Comparison of ENCODE assay signal across 10 cellular contexts in the genomic region with DNA sequence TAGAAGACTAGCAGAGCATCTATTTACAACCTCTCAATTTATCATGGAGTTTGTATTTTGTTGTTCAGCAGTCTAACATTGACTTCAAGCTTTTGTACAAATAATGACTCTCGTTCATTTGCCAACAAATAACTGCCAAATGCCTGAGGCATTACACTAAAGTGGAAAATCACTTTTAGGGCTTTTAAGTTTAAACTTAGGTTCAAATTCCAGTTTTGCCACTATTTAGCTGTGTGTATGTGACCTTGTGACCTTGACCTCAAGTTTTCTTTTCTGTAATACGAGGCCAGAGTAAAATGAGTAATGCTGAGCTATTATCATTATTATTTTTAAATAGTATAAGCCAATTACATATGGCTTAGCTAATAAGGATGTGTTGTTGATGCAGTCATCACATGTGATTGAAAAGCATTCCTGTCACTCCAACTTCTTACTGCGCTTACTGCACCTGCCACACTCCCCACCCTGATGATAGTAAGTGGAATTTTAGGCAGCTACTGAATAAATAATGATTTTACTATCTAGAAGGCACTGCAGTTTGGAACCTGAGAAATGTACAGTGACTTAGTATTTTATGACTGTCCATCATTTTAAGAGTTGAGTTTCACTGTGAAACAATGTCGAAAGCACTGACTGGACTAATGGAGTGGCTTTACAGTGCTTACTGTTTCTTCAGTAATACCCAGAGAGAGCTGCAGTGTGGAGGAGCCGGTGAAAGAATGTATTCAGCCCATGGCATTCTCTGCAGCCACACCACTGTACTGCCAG. TPM values are rescaled to one million over a fixed set of nuclear protein-coding genes. Genes with fewer than 3 reads are reported as not detected.
A peak's percentile ranks its signal among the peaks of the same experiment; 100 is the strongest.
DNase-seq lines count a peak whose midpoint lies in the region; ATAC-seq, FAIRE-seq and TF ChIP-seq lines count a peak whose summit lies in the region.
"Had no signal": no experiment of that assay in that cellular context is flagged by ENCODE, and none has a peak within 500 bp of the region (broad histone marks: within the 10 kb centered on the region; RNA-seq: fewer than 3 reads in every experiment).

No MANE protein-coding gene starts in this region.

- H3K9ac ChIP-seq in GM12878 (ENCODE audit: control insufficient read depth, insufficient read depth, low read length) = peak overlapping the region; percentile 12; the same call in 1 of the 2 replicates

- H4K20me1 ChIP-seq in GM12878 (ENCODE audit: control insufficient read depth, insufficient read depth) = no peaks in the 10 kb centered on the region

- no peaks in the 10 kb centered on the region for H3K27me3 ChIP-seq in GM12878 (replicated peaks in 1 of 2; ENCODE audit: control insufficient read depth in 2 of 2, insufficient read depth in 2 of 2, low read length in 1 of 2)
- H3K27me3 ChIP-seq in BE2C = no peaks in the 10 kb centered on the region

- peak overlapping the region; percentile 64 for H3K27ac Mint-ChIP-seq in mesothelial cell of epicardium

- POLR2A ChIA-PET in HEK293 (lab: Yijun Ruan, JAX) = interaction anchor here (0.6 to 1.3 kb wide), 2 partner anchors 16 to 112 kb away, joined by 4 to 7 read pairs; partner anchors contain the start of gene ARL8B
- POLR2A ChIA-PET in GM12878 (lab: Charles Lee) = interaction anchor here (0.7 to 5.4 kb wide), 9 partner anchors 15 to 371 kb away, joined by 3 to 67 read pairs (median 5); partner anchors contain the start of gene EDEM1

- TF ChIP-seq EP300 in GM12878 (IDR thresholded peaks at IDR 0.05; ENCODE audit: borderline replicate concordance in 1 of 2, control insufficient read depth in 1 of 2, low read depth in 2 of 2, low read length in 2 of 2) = no peak

- intact Hi-C loops in GM12878 (cut with micrococcal nuclease; ENCODE audit: unreplicated experiment) = loop anchor here (10.0 kb wide), 1 partner anchor 286 kb away; no protein-coding TSS in a partner anchor

- TF ChIP-seq RAD21 in GM12878 (IDR thresholded peaks at IDR 0.05; ENCODE audit: insufficient read depth, low read depth, low read length) = no peak

- FAIRE-seq in GM12878 (lab: Jason Lieb, UNC) = no peak

- no peaks in the 10 kb centered on the region for H3K9me3 ChIP-seq in HEK293 (ENCODE audit: control insufficient read depth, insufficient read depth, low read depth, low read length)
- H3K9me3 ChIP-seq in GM12878 (replicated peaks; ENCODE audit: control insufficient read depth, insufficient read depth, low read length) = peaks cover 19% of the 10 kb centered on the region
- no peaks in the 10 kb centered on the region for H3K9me3 ChIP-seq in BE2C

- BruUV-seq in GM12878 (replicated peaks; lab: Mats Ljungman, UMichigan) = no TSS peak

- H3K4me3 ChIP-seq in HEK293 (ENCODE audit: low read depth, low read length) (no peak overlapping the region), GM12878 (peak overlapping the region; percentile 41; the same call in 1 of the 2 replicates), BE2C (ENCODE audit: low read depth, low read length) (no peak overlapping the region)

- H3K36me3 ChIP-seq in HEK293 (ENCODE audit: control insufficient read depth in 2 of 2, insufficient read depth in 1 of 2, low read length in 2 of 2) (peaks cover 0 to 6% of the 10 kb centered on the region in 2 experiments; a peak in 1 of 3 replicates), GM12878 (ENCODE audit: control insufficient read depth in 2 of 2, insufficient read depth in 2 of 2, low read length in 1 of 2) (peaks cover 4 to 7% of the 10 kb centered on the region in 2 experiments; a peak in 3 of 4 replicates), BE2C (no peaks in the 10 kb centered on the region)

- peaks cover 24% of the 10 kb centered on the region for H3K36me3 Mint-ChIP-seq in mesothelial cell of epicardium

- SMC1A ChIA-PET in GM12878 (lab: Charles Lee; ENCODE audit: uncharacterized antibody, unreplicated experiment) = interaction anchor here (1.2 to 10.3 kb wide), 11 partner anchors 9 to 160 kb away, joined by 3 to 284 read pairs (median 10); partner anchors contain the start of genes ARL8B and EDEM1

- H2AFZ ChIP-seq in GM12878 (ENCODE audit: control insufficient read depth, low read depth, low read length) = no peak overlapping the region

- H3K79me2 ChIP-seq in GM12878 (ENCODE audit: control insufficient read depth, insufficient read depth, low read length) = peaks cover 94% of the 10 kb centered on the region

- TF ChIP-seq POLR2A in GM12878 (IDR thresholded peaks at IDR 0.05; ENCODE audit: low read depth, low read length) = no peak

- RAD21 ChIA-PET in GM12878 (lab: Charles Lee; ENCODE audit: unreplicated experiment) = interaction anchor here (0.6 to 6.1 kb wide), 12 partner anchors 10 to 160 kb away, joined by 3 to 93 read pairs (median 8); no protein-coding TSS in a partner anchor

- in situ Hi-C loops in GM12878 (cut with MboI) = loop anchor here (10.0 kb wide), 1 partner anchor 286 kb away; no protein-coding TSS in a partner anchor

- CTCF ChIA-PET in HEK293 (lab: Yijun Ruan, JAX) (interaction anchor here (0.5 to 0.8 kb wide), 5 partner anchors 17 to 668 kb away, joined by 3 to 4 read pairs (median 3); no protein-coding TSS in a partner anchor), GM12878 (lab: Yijun Ruan, JAX) (interaction anchor here (0.9 to 7.3 kb wide), 11 partner anchors 12 to 164 kb away, joined by 3 to 163 read pairs (median 4); partner anchors contain the start of genes ARL8B and EDEM1)

- 47% methylated on average over 5 of the region's 5 CpGs for WGBS in GM12878 (ENCODE audit: insufficient coverage, insufficient replicate concordance, low lambda C conversion rate, missing lambda C conversion rate)

- TF ChIP-seq CTCF in HEK293 (tag by site-specific recombination; IDR thresholded peaks at IDR 0.05) = no peak
- no peak for TF ChIP-seq CTCF in GM12878 (IDR thresholded peaks at IDR 0.05 in 2 of 3, conservative IDR thresholded peaks at IDR 0.05 in 1 of 3; ENCODE audit: control insufficient read depth in 2 of 3, extremely low read depth in 1 of 3, insufficient read depth in 1 of 3, low read depth in 3 of 3, low read length in 3 of 3)
- no peak for TF ChIP-seq CTCF in mesothelial cell of epicardium (IDR thresholded peaks at IDR 0.05; ENCODE audit: unreplicated experiment)
- no peak for TF ChIP-seq CTCF in BE2C (IDR thresholded peaks at IDR 0.05; ENCODE audit: low read depth, low read length)

- peaks cover 20% of the 10 kb centered on the region for H3K4me1 ChIP-seq in HEK293 (ENCODE audit: control insufficient read depth, insufficient read depth, low read length)
- peaks cover 56% of the 10 kb centered on the region for H3K4me1 ChIP-seq in GM12878 (ENCODE audit: control insufficient read depth, insufficient read depth, low read length)
- no peaks in the 10 kb centered on the region for H3K4me1 ChIP-seq in BE2C

- H3K27ac ChIP-seq in HEK293 (ENCODE audit: extremely low read depth, low read depth, low read length) (no peak overlapping the region), GM12878 (ENCODE audit: control insufficient read depth, insufficient read depth) (peak overlapping the region; percentile 90)

- DNase-seq in Ammon's horn (ENCODE audit: low spot score) (peak; percentile 17), GM12878 (ENCODE audit: low read depth, low spot score) (no peak), mesothelial cell of epicardium (ENCODE audit: low spot score in 2 of 2, unreplicated experiment in 2 of 2) (no peak), NCI-H2107 (lab: John Stamatoyannopoulos, UW) (no peak), BE2C (no peak)
- no peak for DNase-seq in stimulated activated CD4-positive, alpha-beta T cell treated with anti-CD3 and anti-CD28 coated beads, Interleukin-2, amount 100 ng/mL, for 48 hours
- DNase-seq: aorta, DMS79 treated with DMSO at 0.1 percent for 48 hours had no signal

- H3K27me3 Mint-ChIP-seq in mesothelial cell of epicardium (ENCODE audit: low read depth) = no peaks in the 10 kb centered on the region

- ATAC-seq in GM12878 (peak; percentile 48), GM19035 (IDR thresholded peaks at IDR 0.05; ENCODE audit: unreplicated experiment) (no peak)

- H3K4me2 ChIP-seq in GM12878 (ENCODE audit: control insufficient read depth, insufficient read depth) = peak overlapping the region; percentile 1; the same call in 1 of the 2 replicates

- no peak overlapping the region for H3K4me3 Mint-ChIP-seq in mesothelial cell of epicardium

- peaks cover 20% of the 10 kb centered on the region for H3K4me1 Mint-ChIP-seq in mesothelial cell of epicardium

- H3K9me3 Mint-ChIP-seq in mesothelial cell of epicardium = peaks cover 22% of the 10 kb centered on the region

RNA-seq across cellular contexts. Expression of gene ARL8B, which starts 16.3 kb away (rescaled TPM):
- total RNA-seq in GM12878 (2013; cell fraction: nucleolus; rRNA removed) = 54.6 and 122 TPM in 2 replicates
- total RNA-seq in GM12878 (2014; rRNA removed) (22.0 and 25.9 TPM in 2 replicates), GM12878 (2014; rRNA removed; fragmentation: Illumina TruSeq; extraction: Trizol) (50.9 and 52.6 TPM in 2 replicates), GM12878 (2021) (48.9 and 51.3 TPM in 2 replicates), mesothelial cell of epicardium (33.5 to 36.9 TPM (median 35.2 TPM) in 3 replicates)
- polyA plus RNA-seq in GM12878 (2011; ENCODE audit: low read depth) = 18.7 TPM
- polyA plus RNA-seq in GM12878 (2011; rRNA removed) (31.1 and 67.4 TPM in 2 replicates), GM12878 (2014; fragmentation: Illumina TruSeq; extraction: Trizol) (69.0 and 92.2 TPM in 2 replicates), GM12878 (2014; fragmentation: Nextera tagmentation; extraction: Ambion mirVana) (10 to 100 TPM; 36.5 to 38.5 TPM), GM12878 (2014; rRNA removed) (31.9 and 36.0 TPM in 2 replicates), GM12878 (2016; fragmentation: Nextera tagmentation; extraction: Ambion mirVana) (10 to 100 TPM; 80.6 TPM)
- 23.0 and 24.2 TPM in 2 replicates for polyA plus RNA-seq in GM12878 (2011; cell fraction: cytosol; rRNA removed)
- 21.6 and 23.4 TPM in 2 replicates for polyA plus RNA-seq in GM12878 (2011; cell fraction: nucleus; rRNA removed)
- polyA plus RNA-seq in GM12878 (2012) = 33.7 and 43.4 TPM in 2 replicates
- 11.8 and 14.4 TPM in 2 replicates for polyA minus RNA-seq in GM12878 (2011; rRNA and poly(A)+ RNA removed)
- polyA minus RNA-seq in GM12878 (2011; cell fraction: cytosol; rRNA and poly(A)+ RNA removed) = 9.4 and 16.4 TPM in 2 replicates
- polyA minus RNA-seq in GM12878 (2011; cell fraction: nucleus; rRNA and poly(A)+ RNA removed) = 11.5 and 20.0 TPM in 2 replicates
- polyA plus RNA-seq in BE2C (2012; ENCODE audit: insufficient read depth, insufficient read length, low read depth) = 29.3 TPM

RNA-seq across cellular contexts. Expression of gene EDEM1, which starts 49.1 kb away (rescaled TPM):
- 223 and 263 TPM in 2 replicates for total RNA-seq in GM12878 (2013; cell fraction: nucleolus; rRNA removed)
- total RNA-seq in GM12878 (2014; rRNA removed) = 52.6 and 56.0 TPM in 2 replicates
- total RNA-seq in GM12878 (2014; rRNA removed; fragmentation: Illumina TruSeq; extraction: Trizol) = 57.5 and 60.6 TPM in 2 replicates
- 129 and 138 TPM in 2 replicates for total RNA-seq in GM12878 (2021)
- polyA plus RNA-seq in GM12878 (2011; ENCODE audit: low read depth) = 49.4 TPM
- polyA plus RNA-seq in GM12878 (2011; rRNA removed) = 104 and 139 TPM in 2 replicates
- polyA plus RNA-seq in GM12878 (2011; cell fraction: cytosol; rRNA removed) = 52.9 and 58.1 TPM in 2 replicates
- polyA plus RNA-seq in GM12878 (2011; cell fraction: nucleus; rRNA removed) = 65.4 and 94.5 TPM in 2 replicates
- polyA plus RNA-seq in GM12878 (2012) = 59.5 and 72.2 TPM in 2 replicates
- 57.5 and 75.9 TPM in 2 replicates for polyA plus RNA-seq in GM12878 (2014; fragmentation: Illumina TruSeq; extraction: Trizol)
- 10 to 100 TPM; 18.9 to 48.0 TPM for polyA plus RNA-seq in GM12878 (2014; fragmentation: Nextera tagmentation; extraction: Ambion mirVana)
- 61.3 and 73.8 TPM in 2 replicates for polyA plus RNA-seq in GM12878 (2014; rRNA removed)
- polyA plus RNA-seq in GM12878 (2016; fragmentation: Nextera tagmentation; extraction: Ambion mirVana) = 10 to 100 TPM; 56.2 to 60.1 TPM
- 124 and 134 TPM in 2 replicates for polyA minus RNA-seq in GM12878 (2011; rRNA and poly(A)+ RNA removed)
- 54.6 and 64.8 TPM in 2 replicates for polyA minus RNA-seq in GM12878 (2011; cell fraction: cytosol; rRNA and poly(A)+ RNA removed)
- 49.6 and 62.2 TPM in 2 replicates for polyA minus RNA-seq in GM12878 (2011; cell fraction: nucleus; rRNA and poly(A)+ RNA removed)
- 24.0 to 26.0 TPM (median 25.7 TPM) in 3 replicates for total RNA-seq in mesothelial cell of epicardium
- polyA plus RNA-seq in BE2C (2012; ENCODE audit: insufficient read depth, insufficient read length, low read depth) = 8.4 TPM
